ENCODE assay signal across 14 cellular contexts in genomic region chr6:33505544-33506330, GRCh38.
"Had no signal": no experiment of that assay in that cellular context is flagged by ENCODE, and none has a peak within 500 bp of the region (broad histone marks: within the 10 kb centered on the region; RNA-seq: fewer than 3 reads in every experiment).

No MANE protein-coding gene starts in this region.

- H3K27ac ChIP-seq: parathyroid adenoma, thyroid gland, WERI-Rb-1 had no signal

- H3K27me3 ChIP-seq: thyroid gland had no signal

- H3K36me3 ChIP-seq: thyroid gland, WERI-Rb-1 had no signal

- DNase-seq: activated CD4-positive, alpha-beta memory T cell treated with anti-CD3 and anti-CD28 coated beads, Interleukin-2, amount 10 ng/mL, durations not matched to agents 7 days and 5 days; activated CD4-positive, alpha-beta T cell treated with anti-CD3 and anti-CD28 coated beads for 36 hours; activated gamma-delta T cell treated with Interleukin-2 at 50 U/mL for 16 hours; activated naive CD8-positive, alpha-beta T cell treated with anti-CD3 and anti-CD28 coated beads for 36 hours; activated T-cell treated with anti-CD3 and anti-CD28 coated beads, Interleukin-2, amount 50 U/mL, for 48 hours; anterior cingulate cortex; glutamatergic neuron; naive thymus-derived CD4-positive, alpha-beta T cell; right cardiac atrium; thyroid gland; WERI-Rb-1 had no signal

- H3K4me3 ChIP-seq: lung, smooth muscle cell, thyroid gland had no signal

- H3K9me3 ChIP-seq: thyroid gland had no signal

- H3K4me1 ChIP-seq: parathyroid adenoma, thyroid gland had no signal
